Comparison of ENCODE assay signal across 8 cellular contexts in the genomic region with DNA sequence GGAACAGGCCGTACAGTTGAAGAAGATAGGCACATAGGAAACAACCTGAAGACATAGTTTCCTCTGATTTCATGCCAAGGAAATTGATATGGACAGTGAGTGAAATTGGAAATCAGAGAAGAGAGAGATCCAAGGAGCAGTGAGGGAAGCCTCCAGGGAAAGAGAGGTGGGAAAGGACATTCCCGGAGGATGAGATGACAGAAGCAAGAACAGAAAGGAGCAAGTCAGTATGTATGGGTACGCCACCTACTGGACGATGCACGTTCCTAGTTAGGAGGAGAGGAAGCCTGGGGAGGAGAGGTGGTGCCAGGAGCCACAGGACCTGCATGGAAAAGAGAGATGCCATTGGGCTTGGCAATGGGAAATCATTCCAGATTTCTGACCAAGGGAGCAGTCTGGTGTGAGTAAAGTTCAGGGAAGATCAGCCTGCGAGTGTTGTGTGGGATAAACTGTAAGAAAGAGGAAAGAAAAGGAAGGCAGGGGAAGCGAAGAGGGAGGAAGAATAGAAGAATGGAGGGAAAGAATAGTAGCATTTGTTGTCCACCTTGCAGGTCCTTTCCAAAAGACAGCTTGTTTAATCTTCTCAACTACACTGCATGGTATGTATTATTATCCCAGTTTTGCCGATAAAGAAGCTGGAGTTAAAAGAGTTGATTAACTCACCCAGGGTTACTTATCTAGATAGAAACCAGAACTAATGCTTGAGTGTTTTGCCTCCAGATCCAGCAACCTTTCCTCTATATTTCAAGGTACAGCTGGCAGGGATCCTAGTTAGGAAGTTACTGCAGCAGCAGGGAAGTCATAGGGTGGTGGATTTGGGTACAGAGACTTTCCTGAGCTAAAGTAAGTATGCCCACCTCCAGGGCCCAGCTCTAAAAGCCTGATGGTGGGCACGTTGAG. TPM values are rescaled to one million over a fixed set of nuclear protein-coding genes. Genes with fewer than 3 reads are reported as not detected.
A peak's percentile ranks its signal among the peaks of the same experiment; 100 is the strongest.
DNase-seq lines count a peak whose midpoint lies in the region; ATAC-seq and TF ChIP-seq lines count a peak whose summit lies in the region.

No MANE protein-coding gene starts in this region.

- peaks cover 22% of the 10 kb centered on the region for H3K27me3 Mint-ChIP-seq in activated T-cell treated with anti-CD3 and anti-CD28 coated beads, Interleukin-2, amount 50 U/mL, for 72 hours (ENCODE audit: low read depth)

- H3K9me3 ChIP-seq in HAP-1, result peaks cover 6% of the 10 kb centered on the region

- no peaks in the 10 kb centered on the region for H3K36me3 Mint-ChIP-seq in activated T-cell treated with anti-CD3 and anti-CD28 coated beads, Interleukin-2, amount 50 U/mL, for 72 hours (ENCODE audit: insufficient read depth in 2 of 2)

- peak; percentile 61 for DNase-seq in COLO668 (lab: John Stamatoyannopoulos, UW; ENCODE audit: unreplicated experiment)
- DNase-seq in HAP-1 (ENCODE audit: low spot score in 2 of 2), result peak; percentile 66 to 78
- DNase-seq in NCI-H774 (lab: John Stamatoyannopoulos, UW), result peak; percentile 44
- peak; percentile 35 to 47 for DNase-seq in activated T-cell treated with anti-CD3 and anti-CD28 coated beads, Interleukin-2, amount 50 U/mL, for 72 hours
- DNase-seq in glomerular visceral epithelial cell (ENCODE audit: extremely low spot score), result peak; percentile 76
- DNase-seq in retinal pigment epithelial cell (ENCODE audit: low read depth), result no peak
- no peak for DNase-seq in activated CD4-positive, CD25-positive, alpha-beta regulatory T cell (lab: John Stamatoyannopoulos, UW)

- TF ChIP-seq CTCF in retinal pigment epithelial cell (conservative IDR thresholded peaks at IDR 0.05; ENCODE audit: low read depth, low read length), result peak; percentile 81

- in situ Hi-C loops in HAP-1 (cut with MboI; ENCODE audit: low sequenced_read_pairs), result no loop called here

- H3K4me3 Mint-ChIP-seq in activated T-cell treated with anti-CD3 and anti-CD28 coated beads, Interleukin-2, amount 50 U/mL, for 72 hours, result no peak overlapping the region

- no peaks in the 10 kb centered on the region for H3K9me3 Mint-ChIP-seq in activated T-cell treated with anti-CD3 and anti-CD28 coated beads, Interleukin-2, amount 50 U/mL, for 72 hours

- H3K4me1 ChIP-seq in HAP-1, result peaks cover 15% of the 10 kb centered on the region

- no peaks in the 10 kb centered on the region for H3K36me3 ChIP-seq in HAP-1 (replicated peaks)

- H3K4me3 ChIP-seq in HAP-1 (no peak overlapping the region), retinal pigment epithelial cell (ENCODE audit: low read length) (no peak overlapping the region)

- no peaks in the 10 kb centered on the region for H3K27me3 ChIP-seq in HAP-1 (ENCODE audit: low read depth)

- no peak overlapping the region for H3K27ac Mint-ChIP-seq in activated T-cell treated with anti-CD3 and anti-CD28 coated beads, Interleukin-2, amount 50 U/mL, for 72 hours

- peak in 1 of 2 donors; percentile 57 for ATAC-seq in activated T-cell treated with anti-CD3 and anti-CD28 coated beads, Interleukin-2, amount 50 U/mL, for 72 hours (replicated peaks in 1 of 2)
- no peak for ATAC-seq in GM21381 (IDR thresholded peaks at IDR 0.05; ENCODE audit: unreplicated experiment)

- peaks cover 4% of the 10 kb centered on the region for H3K4me1 Mint-ChIP-seq in activated T-cell treated with anti-CD3 and anti-CD28 coated beads, Interleukin-2, amount 50 U/mL, for 72 hours (ENCODE audit: low read depth)

RNA-seq across cellular contexts. Expression of gene C1orf116, which starts 27.4 kb away (rescaled TPM):
- total RNA-seq in activated T-cell treated with anti-CD3 and anti-CD28 coated beads, Interleukin-2, amount 50 U/mL, for 72 hours, result under 1 TPM; 0.12 to 0.21 TPM

RNA-seq across cellular contexts. Expression of gene FCAMR, which starts 34.9 kb away (rescaled TPM):
- not detected for total RNA-seq in activated T-cell treated with anti-CD3 and anti-CD28 coated beads, Interleukin-2, amount 50 U/mL, for 72 hours

RNA-seq across cellular contexts. Expression of gene YOD1, which starts 45.8 kb away (rescaled TPM):
- total RNA-seq in activated T-cell treated with anti-CD3 and anti-CD28 coated beads, Interleukin-2, amount 50 U/mL, for 72 hours, result 10 to 100 TPM; 12.6 to 13.2 TPM

RNA-seq across cellular contexts. Expression of gene PFKFB2, which starts 47.9 kb away (rescaled TPM):
- total RNA-seq in activated T-cell treated with anti-CD3 and anti-CD28 coated beads, Interleukin-2, amount 50 U/mL, for 72 hours, result 1 to 10 TPM; 4.6 to 6.9 TPM

RNA-seq across cellular contexts. Expression of gene PIGR, which starts 58.9 kb away (rescaled TPM):
- under 1 TPM in 1 of 2 donors, not detected in 1; 0.12 TPM for total RNA-seq in activated T-cell treated with anti-CD3 and anti-CD28 coated beads, Interleukin-2, amount 50 U/mL, for 72 hours

Comparison
In these comparisons a context has a peak if more than half of its experiments do, and no peak if none do; other contexts are left out.
1. DNase-seq: peak in COLO668 (single experiment), HAP-1 (2 of 2), NCI-H774 (single experiment), activated T-cell treated with anti-CD3 and anti-CD28 coated beads, Interleukin-2, amount 50 U/mL, for 72 hours (2 of 2) and glomerular visceral epithelial cell (single experiment); none in retinal pigment epithelial cell (single experiment) and activated CD4-positive, CD25-positive, alpha-beta regulatory T cell (0 of 4).